1 cellular context compared by ENCODE assay signal in the genomic region with DNA sequence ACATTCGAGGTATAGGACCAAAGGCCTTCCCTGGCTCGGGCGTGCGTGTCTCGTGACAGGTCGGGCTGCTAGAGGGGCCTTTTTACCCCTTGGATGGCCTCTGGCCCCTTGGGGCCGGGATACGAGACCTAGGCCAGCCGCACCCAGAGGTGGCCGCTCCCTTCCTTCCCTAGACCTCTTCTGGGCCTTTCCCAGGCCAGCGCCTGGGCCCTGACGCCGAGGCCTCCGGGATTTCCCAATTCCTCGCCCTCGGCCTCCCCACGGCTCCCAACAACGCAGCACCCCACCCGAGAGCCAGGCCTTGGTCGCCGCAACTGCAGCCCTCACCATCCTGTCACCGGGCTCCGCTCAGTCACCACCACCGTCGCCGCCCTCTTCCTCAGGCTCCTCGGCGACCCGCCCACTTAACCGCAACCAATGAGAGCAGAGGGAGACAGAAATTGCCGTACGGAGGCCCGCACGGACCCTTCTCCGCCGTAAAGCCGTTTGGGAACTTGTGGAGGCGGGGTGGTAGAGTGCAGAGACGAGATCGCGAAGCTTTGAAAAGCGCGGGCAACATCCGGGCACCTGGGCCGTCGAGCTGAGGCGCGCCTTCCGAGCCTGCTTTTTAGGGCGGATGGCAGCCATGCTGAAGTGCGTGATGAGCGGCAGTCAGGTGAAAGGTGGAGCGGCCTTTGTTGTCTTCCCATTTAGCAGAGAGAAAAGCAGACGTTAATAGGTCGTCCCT.
TF ChIP-seq lines count a peak whose summit lies in the region.

A gene (plus strand): TSS at position 610 of the 727 bp plus-strand sequence. CDS start 7 bp downstream, at position 617.
A gene (minus strand): TSS at position 390 of the 727 bp plus-strand sequence. CDS start 60 bp downstream, at position 330.

TF ChIP-seq in K562, 482 proteins besides CTCF, POLR2A, EP300 and RAD21 (continued from another document and continues in another):
- TF ChIP-seq, protein P1, sequence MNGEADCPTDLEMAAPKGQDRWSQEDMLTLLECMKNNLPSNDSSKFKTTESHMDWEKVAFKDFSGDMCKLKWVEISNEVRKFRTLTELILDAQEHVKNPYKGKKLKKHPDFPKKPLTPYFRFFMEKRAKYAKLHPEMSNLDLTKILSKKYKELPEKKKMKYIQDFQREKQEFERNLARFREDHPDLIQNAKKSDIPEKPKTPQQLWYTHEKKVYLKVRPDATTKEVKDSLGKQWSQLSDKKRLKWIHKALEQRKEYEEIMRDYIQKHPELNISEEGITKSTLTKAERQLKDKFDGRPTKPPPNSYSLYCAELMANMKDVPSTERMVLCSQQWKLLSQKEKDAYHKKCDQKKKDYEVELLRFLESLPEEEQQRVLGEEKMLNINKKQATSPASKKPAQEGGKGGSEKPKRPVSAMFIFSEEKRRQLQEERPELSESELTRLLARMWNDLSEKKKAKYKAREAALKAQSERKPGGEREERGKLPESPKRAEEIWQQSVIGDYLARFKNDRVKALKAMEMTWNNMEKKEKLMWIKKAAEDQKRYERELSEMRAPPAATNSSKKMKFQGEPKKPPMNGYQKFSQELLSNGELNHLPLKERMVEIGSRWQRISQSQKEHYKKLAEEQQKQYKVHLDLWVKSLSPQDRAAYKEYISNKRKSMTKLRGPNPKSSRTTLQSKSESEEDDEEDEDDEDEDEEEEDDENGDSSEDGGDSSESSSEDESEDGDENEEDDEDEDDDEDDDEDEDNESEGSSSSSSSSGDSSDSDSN (IDR thresholded peaks at IDR 0.05; ENCODE audit: borderline replicate concordance in 1 of 2, low read depth in 2 of 2, low read length in 2 of 2), result peak in 1 of 2 experiments; percentile 17; a peak in 2 of 4 replicates
- TF ChIP-seq RCOR1 (IDR thresholded peaks at IDR 0.05; ENCODE audit: borderline replicate concordance in 1 of 2, low read depth in 2 of 2, low read length in 2 of 2) (peak in 1 of 2 experiments; percentile 73; a peak in 2 of 4 replicates), ZNF507 (tag; conservative IDR thresholded peaks at IDR 0.05) (no peak), LEF1 (IDR thresholded peaks at IDR 0.05) (no peak; the same call in none of the 2 replicates), STAG1 (CRISPR knock-in tag; IDR thresholded peaks at IDR 0.05; ENCODE audit: borderline replicate concordance) (no peak), TAF7 (tag; IDR thresholded peaks at IDR 0.05) (peak; percentile 81), ZNF3 (CRISPR knock-in tag; IDR thresholded peaks at IDR 0.05) (no peak), HNRNPL (IDR thresholded peaks at IDR 0.05; ENCODE audit: low read depth, low read length) (no peak), ZNF124 (CRISPR knock-in tag; IDR thresholded peaks at IDR 0.05) (no peak), CBX3 (IDR thresholded peaks at IDR 0.05; ENCODE audit: borderline replicate concordance in 1 of 2, low read length in 2 of 2) (peak in 1 of 2 experiments; percentile 100; a peak in 2 of 3 replicates), SLC30A9 (CRISPR knock-in tag; IDR thresholded peaks at IDR 0.05) (0 out of 2 replicates have a peak, but pooled peaks have one; percentile 42), KLF1 (tag; IDR thresholded peaks at IDR 0.05) (peak; percentile 94), C11orf30 (IDR thresholded peaks at IDR 0.05; ENCODE audit: low read depth) (peak; percentile 72), GATA2 (CRISPR knock-in tag; IDR thresholded peaks at IDR 0.05) (no peak), HCFC1 (IDR thresholded peaks at IDR 0.05; ENCODE audit: low read depth, low read length) (peak; percentile 63), ZZZ3 (IDR thresholded peaks at IDR 0.05) (peak; percentile 96), ZNF584 (CRISPR knock-in tag; IDR thresholded peaks at IDR 0.05; ENCODE audit: low read depth) (peak; percentile 97), ZKSCAN8 (CRISPR knock-in tag; IDR thresholded peaks at IDR 0.05) (peak; percentile 93), DPF2 (IDR thresholded peaks at IDR 0.05) (peak; percentile 55; the same call in 1 of the 2 replicates), ZNF24 (IDR thresholded peaks at IDR 0.05) (peak; percentile 50; the same call in 1 of the 2 replicates), KLF6 (CRISPR knock-in tag; IDR thresholded peaks at IDR 0.05; ENCODE audit: borderline replicate concordance) (peak; percentile 94), CC2D1A (IDR thresholded peaks at IDR 0.05) (peak; percentile 89), PHF8 (IDR thresholded peaks at IDR 0.05; ENCODE audit: borderline replicate concordance, low read length) (peak; percentile 98), HDAC8 (tag; IDR thresholded peaks at IDR 0.05) (peak; percentile 98), ZNF699 (CRISPR knock-in tag; IDR thresholded peaks at IDR 0.05; ENCODE audit: insufficient replicate concordance) (no peak), CREM (IDR thresholded peaks at IDR 0.05; ENCODE audit: low read depth) (peak; percentile 78), SUPT5H (IDR thresholded peaks at IDR 0.05) (peak; percentile 96), ELF1 (tag; IDR thresholded peaks at IDR 0.05) (peak; percentile 68), ZKSCAN1 (IDR thresholded peaks at IDR 0.05; ENCODE audit: low read depth, low read length) (peak; percentile 70), CXXC5 (CRISPR knock-in tag; IDR thresholded peaks at IDR 0.05) (peak; percentile 99), MECOM (CRISPR knock-in tag; IDR thresholded peaks at IDR 0.05) (peak; percentile 93), DIDO1 (tag; IDR thresholded peaks at IDR 0.05; ENCODE audit: low read depth) (peak; percentile 61), ASH1L (IDR thresholded peaks at IDR 0.05; ENCODE audit: borderline replicate concordance, low read depth, partially characterized antibody) (peak; percentile 77), SRSF9 (IDR thresholded peaks at IDR 0.05; ENCODE audit: borderline replicate concordance, low read depth, low read length) (no peak), NR4A1 (CRISPR knock-in tag; IDR thresholded peaks at IDR 0.05) (peak; percentile 92; the same call in 1 of the 2 replicates), NR4A1 (tag; IDR thresholded peaks at IDR 0.05) (peak; percentile 97), ARID1B (IDR thresholded peaks at IDR 0.05) (peak; percentile 16; the same call in 1 of the 2 replicates), SNRNP70 (optimal IDR thresholded peaks at IDR 0.05; ENCODE audit: low read depth, low read length) (no peak), MEF2D (tag; conservative IDR thresholded peaks at IDR 0.05; ENCODE audit: low read depth) (peak; percentile 92), XRCC3 (IDR thresholded peaks at IDR 0.05) (no peak), FOSL1 (tag; conservative IDR thresholded peaks at IDR 0.05) (peak; percentile 52), ZNF354B (CRISPR knock-in tag; IDR thresholded peaks at IDR 0.05) (peak; percentile 71; the same call in 1 of the 2 replicates), ZNF239 (CRISPR knock-in tag; IDR thresholded peaks at IDR 0.05) (peak; percentile 76), L3MBTL2 (IDR thresholded peaks at IDR 0.05) (peak; percentile 100), GATAD2B (IDR thresholded peaks at IDR 0.05; ENCODE audit: borderline replicate concordance) (peak; percentile 13; the same call in 1 of the 2 replicates), ZNF707 (CRISPR knock-in tag; conservative IDR thresholded peaks at IDR 0.05) (peak; percentile 78), CEBPB (tag; IDR thresholded peaks at IDR 0.05) (no peak)
- TF ChIP-seq, protein P2, sequence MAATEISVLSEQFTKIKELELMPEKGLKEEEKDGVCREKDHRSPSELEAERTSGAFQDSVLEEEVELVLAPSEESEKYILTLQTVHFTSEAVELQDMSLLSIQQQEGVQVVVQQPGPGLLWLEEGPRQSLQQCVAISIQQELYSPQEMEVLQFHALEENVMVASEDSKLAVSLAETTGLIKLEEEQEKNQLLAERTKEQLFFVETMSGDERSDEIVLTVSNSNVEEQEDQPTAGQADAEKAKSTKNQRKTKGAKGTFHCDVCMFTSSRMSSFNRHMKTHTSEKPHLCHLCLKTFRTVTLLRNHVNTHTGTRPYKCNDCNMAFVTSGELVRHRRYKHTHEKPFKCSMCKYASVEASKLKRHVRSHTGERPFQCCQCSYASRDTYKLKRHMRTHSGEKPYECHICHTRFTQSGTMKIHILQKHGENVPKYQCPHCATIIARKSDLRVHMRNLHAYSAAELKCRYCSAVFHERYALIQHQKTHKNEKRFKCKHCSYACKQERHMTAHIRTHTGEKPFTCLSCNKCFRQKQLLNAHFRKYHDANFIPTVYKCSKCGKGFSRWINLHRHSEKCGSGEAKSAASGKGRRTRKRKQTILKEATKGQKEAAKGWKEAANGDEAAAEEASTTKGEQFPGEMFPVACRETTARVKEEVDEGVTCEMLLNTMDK (IDR thresholded peaks at IDR 0.05; ENCODE audit: borderline replicate concordance, insufficient read depth, low read depth, low read length, poor library complexity, severe bottlenecking), result no peak
- TF ChIP-seq, protein P3, sequence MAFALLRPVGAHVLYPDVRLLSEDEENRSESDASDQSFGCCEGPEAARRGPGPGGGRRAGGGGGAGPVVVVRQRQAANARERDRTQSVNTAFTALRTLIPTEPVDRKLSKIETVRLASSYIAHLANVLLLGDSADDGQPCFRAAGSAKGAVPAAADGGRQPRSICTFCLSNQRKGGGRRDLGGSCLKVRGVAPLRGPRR (CRISPR knock-in tag; IDR thresholded peaks at IDR 0.05), result peak; percentile 86; the same call in 1 of the 2 replicates
- TF ChIP-seq, protein P4, sequence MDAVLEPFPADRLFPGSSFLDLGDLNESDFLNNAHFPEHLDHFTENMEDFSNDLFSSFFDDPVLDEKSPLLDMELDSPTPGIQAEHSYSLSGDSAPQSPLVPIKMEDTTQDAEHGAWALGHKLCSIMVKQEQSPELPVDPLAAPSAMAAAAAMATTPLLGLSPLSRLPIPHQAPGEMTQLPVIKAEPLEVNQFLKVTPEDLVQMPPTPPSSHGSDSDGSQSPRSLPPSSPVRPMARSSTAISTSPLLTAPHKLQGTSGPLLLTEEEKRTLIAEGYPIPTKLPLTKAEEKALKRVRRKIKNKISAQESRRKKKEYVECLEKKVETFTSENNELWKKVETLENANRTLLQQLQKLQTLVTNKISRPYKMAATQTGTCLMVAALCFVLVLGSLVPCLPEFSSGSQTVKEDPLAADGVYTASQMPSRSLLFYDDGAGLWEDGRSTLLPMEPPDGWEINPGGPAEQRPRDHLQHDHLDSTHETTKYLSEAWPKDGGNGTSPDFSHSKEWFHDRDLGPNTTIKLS (IDR thresholded peaks at IDR 0.05; ENCODE audit: borderline replicate concordance, low read depth), result peak; percentile 96
- TF ChIP-seq, protein P5, sequence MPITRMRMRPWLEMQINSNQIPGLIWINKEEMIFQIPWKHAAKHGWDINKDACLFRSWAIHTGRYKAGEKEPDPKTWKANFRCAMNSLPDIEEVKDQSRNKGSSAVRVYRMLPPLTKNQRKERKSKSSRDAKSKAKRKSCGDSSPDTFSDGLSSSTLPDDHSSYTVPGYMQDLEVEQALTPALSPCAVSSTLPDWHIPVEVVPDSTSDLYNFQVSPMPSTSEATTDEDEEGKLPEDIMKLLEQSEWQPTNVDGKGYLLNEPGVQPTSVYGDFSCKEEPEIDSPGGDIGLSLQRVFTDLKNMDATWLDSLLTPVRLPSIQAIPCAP (CRISPR knock-in tag; IDR thresholded peaks at IDR 0.05; ENCODE audit: borderline replicate concordance), result peak; percentile 95; the same call in 1 of the 2 replicates
- TF ChIP-seq, protein P6, sequence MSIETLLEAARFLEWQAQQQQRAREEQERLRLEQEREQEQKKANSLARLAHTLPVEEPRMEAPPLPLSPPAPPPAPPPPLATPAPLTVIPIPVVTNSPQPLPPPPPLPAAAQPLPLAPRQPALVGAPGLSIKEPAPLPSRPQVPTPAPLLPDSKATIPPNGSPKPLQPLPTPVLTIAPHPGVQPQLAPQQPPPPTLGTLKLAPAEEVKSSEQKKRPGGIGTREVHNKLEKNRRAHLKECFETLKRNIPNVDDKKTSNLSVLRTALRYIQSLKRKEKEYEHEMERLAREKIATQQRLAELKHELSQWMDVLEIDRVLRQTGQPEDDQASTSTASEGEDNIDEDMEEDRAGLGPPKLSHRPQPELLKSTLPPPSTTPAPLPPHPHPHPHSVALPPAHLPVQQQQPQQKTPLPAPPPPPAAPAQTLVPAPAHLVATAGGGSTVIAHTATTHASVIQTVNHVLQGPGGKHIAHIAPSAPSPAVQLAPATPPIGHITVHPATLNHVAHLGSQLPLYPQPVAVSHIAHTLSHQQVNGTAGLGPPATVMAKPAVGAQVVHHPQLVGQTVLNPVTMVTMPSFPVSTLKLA (conservative IDR thresholded peaks at IDR 0.05), result peak; percentile 44 to 76
- TF ChIP-seq, protein P7, sequence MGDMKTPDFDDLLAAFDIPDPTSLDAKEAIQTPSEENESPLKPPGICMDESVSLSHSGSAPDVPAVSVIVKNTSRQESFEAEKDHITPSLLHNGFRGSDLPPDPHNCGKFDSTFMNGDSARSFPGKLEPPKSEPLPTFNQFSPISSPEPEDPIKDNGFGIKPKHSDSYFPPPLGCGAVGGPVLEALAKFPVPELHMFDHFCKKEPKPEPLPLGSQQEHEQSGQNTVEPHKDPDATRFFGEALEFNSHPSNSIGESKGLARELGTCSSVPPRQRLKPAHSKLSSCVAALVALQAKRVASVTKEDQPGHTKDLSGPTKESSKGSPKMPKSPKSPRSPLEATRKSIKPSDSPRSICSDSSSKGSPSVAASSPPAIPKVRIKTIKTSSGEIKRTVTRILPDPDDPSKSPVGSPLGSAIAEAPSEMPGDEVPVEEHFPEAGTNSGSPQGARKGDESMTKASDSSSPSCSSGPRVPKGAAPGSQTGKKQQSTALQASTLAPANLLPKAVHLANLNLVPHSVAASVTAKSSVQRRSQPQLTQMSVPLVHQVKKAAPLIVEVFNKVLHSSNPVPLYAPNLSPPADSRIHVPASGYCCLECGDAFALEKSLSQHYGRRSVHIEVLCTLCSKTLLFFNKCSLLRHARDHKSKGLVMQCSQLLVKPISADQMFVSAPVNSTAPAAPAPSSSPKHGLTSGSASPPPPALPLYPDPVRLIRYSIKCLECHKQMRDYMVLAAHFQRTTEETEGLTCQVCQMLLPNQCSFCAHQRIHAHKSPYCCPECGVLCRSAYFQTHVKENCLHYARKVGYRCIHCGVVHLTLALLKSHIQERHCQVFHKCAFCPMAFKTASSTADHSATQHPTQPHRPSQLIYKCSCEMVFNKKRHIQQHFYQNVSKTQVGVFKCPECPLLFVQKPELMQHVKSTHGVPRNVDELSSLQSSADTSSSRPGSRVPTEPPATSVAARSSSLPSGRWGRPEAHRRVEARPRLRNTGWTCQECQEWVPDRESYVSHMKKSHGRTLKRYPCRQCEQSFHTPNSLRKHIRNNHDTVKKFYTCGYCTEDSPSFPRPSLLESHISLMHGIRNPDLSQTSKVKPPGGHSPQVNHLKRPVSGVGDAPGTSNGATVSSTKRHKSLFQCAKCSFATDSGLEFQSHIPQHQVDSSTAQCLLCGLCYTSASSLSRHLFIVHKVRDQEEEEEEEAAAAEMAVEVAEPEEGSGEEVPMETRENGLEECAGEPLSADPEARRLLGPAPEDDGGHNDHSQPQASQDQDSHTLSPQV (IDR thresholded peaks at IDR 0.05), result peak; percentile 100
- TF ChIP-seq, protein P8, sequence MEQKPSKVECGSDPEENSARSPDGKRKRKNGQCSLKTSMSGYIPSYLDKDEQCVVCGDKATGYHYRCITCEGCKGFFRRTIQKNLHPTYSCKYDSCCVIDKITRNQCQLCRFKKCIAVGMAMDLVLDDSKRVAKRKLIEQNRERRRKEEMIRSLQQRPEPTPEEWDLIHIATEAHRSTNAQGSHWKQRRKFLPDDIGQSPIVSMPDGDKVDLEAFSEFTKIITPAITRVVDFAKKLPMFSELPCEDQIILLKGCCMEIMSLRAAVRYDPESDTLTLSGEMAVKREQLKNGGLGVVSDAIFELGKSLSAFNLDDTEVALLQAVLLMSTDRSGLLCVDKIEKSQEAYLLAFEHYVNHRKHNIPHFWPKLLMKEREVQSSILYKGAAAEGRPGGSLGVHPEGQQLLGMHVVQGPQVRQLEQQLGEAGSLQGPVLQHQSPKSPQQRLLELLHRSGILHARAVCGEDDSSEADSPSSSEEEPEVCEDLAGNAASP (IDR thresholded peaks at IDR 0.05), result no peak
